Comparison of ENCODE assay signal across 1 cellular context in the genomic region with DNA sequence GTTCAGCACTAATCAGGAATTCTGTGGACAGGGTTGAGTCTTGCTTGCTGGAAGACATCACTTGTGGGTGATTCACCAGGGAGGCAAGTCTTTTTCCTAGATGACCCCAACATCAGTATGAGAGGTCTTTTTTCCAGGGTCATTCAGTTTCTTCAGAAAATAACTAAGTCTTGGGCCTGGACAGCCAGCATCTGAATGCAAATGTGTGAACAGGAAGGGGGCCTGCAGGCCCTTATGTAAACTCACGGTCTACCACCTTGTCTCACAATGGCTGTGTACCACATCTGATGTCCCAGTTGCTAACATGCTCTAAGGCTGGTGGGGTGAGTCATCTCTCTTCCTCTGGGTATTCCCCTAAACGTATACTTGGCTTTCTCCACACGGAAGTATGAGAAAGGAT.
TF ChIP-seq lines count a peak whose summit lies in the region.

No MANE protein-coding gene starts in this region.

TF ChIP-seq in WTC11, 78 proteins besides CTCF, POLR2A, EP300 and RAD21:
- TF ChIP-seq, protein P1, sequence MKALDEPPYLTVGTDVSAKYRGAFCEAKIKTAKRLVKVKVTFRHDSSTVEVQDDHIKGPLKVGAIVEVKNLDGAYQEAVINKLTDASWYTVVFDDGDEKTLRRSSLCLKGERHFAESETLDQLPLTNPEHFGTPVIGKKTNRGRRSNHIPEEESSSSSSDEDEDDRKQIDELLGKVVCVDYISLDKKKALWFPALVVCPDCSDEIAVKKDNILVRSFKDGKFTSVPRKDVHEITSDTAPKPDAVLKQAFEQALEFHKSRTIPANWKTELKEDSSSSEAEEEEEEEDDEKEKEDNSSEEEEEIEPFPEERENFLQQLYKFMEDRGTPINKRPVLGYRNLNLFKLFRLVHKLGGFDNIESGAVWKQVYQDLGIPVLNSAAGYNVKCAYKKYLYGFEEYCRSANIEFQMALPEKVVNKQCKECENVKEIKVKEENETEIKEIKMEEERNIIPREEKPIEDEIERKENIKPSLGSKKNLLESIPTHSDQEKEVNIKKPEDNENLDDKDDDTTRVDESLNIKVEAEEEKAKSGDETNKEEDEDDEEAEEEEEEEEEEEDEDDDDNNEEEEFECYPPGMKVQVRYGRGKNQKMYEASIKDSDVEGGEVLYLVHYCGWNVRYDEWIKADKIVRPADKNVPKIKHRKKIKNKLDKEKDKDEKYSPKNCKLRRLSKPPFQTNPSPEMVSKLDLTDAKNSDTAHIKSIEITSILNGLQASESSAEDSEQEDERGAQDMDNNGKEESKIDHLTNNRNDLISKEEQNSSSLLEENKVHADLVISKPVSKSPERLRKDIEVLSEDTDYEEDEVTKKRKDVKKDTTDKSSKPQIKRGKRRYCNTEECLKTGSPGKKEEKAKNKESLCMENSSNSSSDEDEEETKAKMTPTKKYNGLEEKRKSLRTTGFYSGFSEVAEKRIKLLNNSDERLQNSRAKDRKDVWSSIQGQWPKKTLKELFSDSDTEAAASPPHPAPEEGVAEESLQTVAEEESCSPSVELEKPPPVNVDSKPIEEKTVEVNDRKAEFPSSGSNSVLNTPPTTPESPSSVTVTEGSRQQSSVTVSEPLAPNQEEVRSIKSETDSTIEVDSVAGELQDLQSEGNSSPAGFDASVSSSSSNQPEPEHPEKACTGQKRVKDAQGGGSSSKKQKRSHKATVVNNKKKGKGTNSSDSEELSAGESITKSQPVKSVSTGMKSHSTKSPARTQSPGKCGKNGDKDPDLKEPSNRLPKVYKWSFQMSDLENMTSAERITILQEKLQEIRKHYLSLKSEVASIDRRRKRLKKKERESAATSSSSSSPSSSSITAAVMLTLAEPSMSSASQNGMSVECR (CRISPR knock-in tag; IDR thresholded peaks at IDR 0.05; ENCODE audit: borderline replicate concordance), result no peak
TF ChIP-seq in WTC11: peak in this region for 0.
